9 cellular contexts compared by ENCODE assay signal in the genomic region with DNA sequence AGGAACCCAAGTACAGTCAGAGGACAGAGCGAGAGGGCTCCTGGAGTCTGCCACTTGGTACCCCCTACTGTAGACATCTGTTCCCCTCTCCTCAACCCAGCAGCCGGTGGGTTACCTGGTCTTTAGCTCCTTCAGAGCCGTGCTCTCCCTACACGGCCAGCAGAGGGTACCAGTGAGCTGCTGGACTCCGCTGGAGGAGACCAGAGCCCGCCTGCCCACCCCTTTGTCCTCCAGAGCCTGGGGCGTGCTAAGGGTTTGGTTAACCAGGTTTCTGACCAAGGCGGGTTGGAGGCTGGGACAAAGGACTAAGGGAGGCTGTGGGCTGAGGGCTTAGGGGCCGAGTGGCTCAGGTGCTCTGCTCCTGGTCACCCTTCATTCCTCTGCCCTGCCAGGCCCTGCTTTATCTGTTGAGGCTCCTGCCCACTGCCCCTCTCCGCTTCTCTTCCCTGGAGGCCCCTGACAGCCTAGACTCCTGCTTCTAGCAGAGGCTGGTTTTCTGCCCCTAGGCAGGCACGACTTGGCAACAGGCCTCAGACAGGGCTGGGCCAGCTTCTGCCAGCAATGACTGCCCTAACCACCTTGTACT. TPM values are rescaled to one million over a fixed set of nuclear protein-coding genes. Genes with fewer than 3 reads are reported as not detected.
DNase-seq lines count a peak whose midpoint lies in the region; ATAC-seq, FAIRE-seq and TF ChIP-seq lines count a peak whose summit lies in the region.
"Had no signal": no experiment of that assay in that cellular context is flagged by ENCODE, and none has a peak within 500 bp of the region (broad histone marks: within the 10 kb centered on the region; RNA-seq: fewer than 3 reads in every experiment).

No MANE protein-coding gene starts in this region.

- no peak overlapping the region for H3K4me2 ChIP-seq in astrocyte (ENCODE audit: low read length)

- intact Hi-C loops in spleen (cut with DNase I; ENCODE audit: low total_unique reads), result loop anchor here (5.0 kb wide), 1 partner anchor 34 kb away; no protein-coding TSS in a partner anchor

- no peak overlapping the region for H3K9ac ChIP-seq in astrocyte (ENCODE audit: low read length)

- peaks cover 23% of the 10 kb centered on the region for H4K20me1 ChIP-seq in astrocyte (ENCODE audit: insufficient read depth, low read length)

- no peak for ATAC-seq in GM19452 (IDR thresholded peaks at IDR 0.05; ENCODE audit: unreplicated experiment)
- no peak for ATAC-seq in GM18502 (IDR thresholded peaks at IDR 0.05; ENCODE audit: poor library complexity, unreplicated experiment)

- peaks cover 6% of the 10 kb centered on the region for H3K36me3 Mint-ChIP-seq in astrocyte (ENCODE audit: low read depth, unreplicated experiment)

- H3K9me3 ChIP-seq in astrocyte (ENCODE audit: insufficient read depth, low read depth, low read length) (no peaks in the 10 kb centered on the region), spleen (no peaks in the 10 kb centered on the region)

- no peak overlapping the region for H3K27ac Mint-ChIP-seq in astrocyte (ENCODE audit: unreplicated experiment)

- no peak overlapping the region for H3K4me3 Mint-ChIP-seq in astrocyte (ENCODE audit: unreplicated experiment)

- H3K79me2 ChIP-seq in astrocyte (ENCODE audit: insufficient read depth, low read length), result no peaks in the 10 kb centered on the region

- peaks cover 4% of the 10 kb centered on the region for H3K4me1 ChIP-seq in astrocyte (ENCODE audit: insufficient read depth, low read length)
- H3K4me1 ChIP-seq in spleen, result peaks cover 28 to 54% (median 47%) of the 10 kb centered on the region in 6 donors

- H3K9me3 Mint-ChIP-seq in astrocyte (ENCODE audit: unreplicated experiment), result peaks cover 2% of the 10 kb centered on the region

- no peak overlapping the region for H2AFZ ChIP-seq in astrocyte (ENCODE audit: low read depth, low read length)

- WGBS in spleen, 5 donors, result 20 to 49% (median 24%) methylated on average over 3 to 11 of the region's 11 CpGs

- H3K4me1 Mint-ChIP-seq in astrocyte (ENCODE audit: low read depth, unreplicated experiment), result peaks cover 8% of the 10 kb centered on the region

- no peak for TF ChIP-seq POLR2A in spleen (IDR thresholded peaks at IDR 0.05)

- TF ChIP-seq CTCF in GM12872 (IDR thresholded peaks at IDR 0.05; ENCODE audit: insufficient read depth, low read depth, low read length) (peak; percentile 93), astrocyte (IDR thresholded peaks at IDR 0.05; ENCODE audit: insufficient read depth, low read depth, low read length) (peak; percentile 68), spleen (IDR thresholded peaks at IDR 0.05 in 8 of 11, conservative IDR thresholded peaks at IDR 0.05 in 3 of 11) (peak; percentile 59 to 88 (median 84))

- no peak overlapping the region for H3K4me3 ChIP-seq in astrocyte (ENCODE audit: insufficient read depth, low read depth, low read length)
- no peak overlapping the region for H3K4me3 ChIP-seq in spleen

- H3K27ac ChIP-seq in astrocyte (ENCODE audit: low read depth, low read length), result no peak overlapping the region
- H3K27ac ChIP-seq in spleen, result no peak overlapping the region

- no peak for FAIRE-seq in astrocyte (lab: Jason Lieb, UNC)
- FAIRE-seq: colon had no signal

- DNase-seq in NCI-H1092 (lab: John Stamatoyannopoulos, UW), result peak; percentile 73
- DNase-seq in T-helper 2 cell, result peak in 3 of 5 experiments; percentile 37 to 43 (median 41)
- no peak for DNase-seq in astrocyte (ENCODE audit: low read depth)
- DNase-seq in hypothalamus (lab: John Stamatoyannopoulos, UW), result peak in 29 of 51 donors; percentile 2 to 69 (median 28)
- DNase-seq in spleen, result peak; percentile 89

- H3K27me3 Mint-ChIP-seq in astrocyte (ENCODE audit: low read depth, unreplicated experiment), result peaks cover 55% of the 10 kb centered on the region

- no peaks in the 10 kb centered on the region for H3K36me3 ChIP-seq in astrocyte (ENCODE audit: insufficient read depth, low read length)
- no peaks in the 10 kb centered on the region for H3K36me3 ChIP-seq in spleen

- H3K27me3 ChIP-seq in astrocyte (ENCODE audit: insufficient read depth, low read length) (peaks cover 49% of the 10 kb centered on the region), spleen (replicated peaks in 1 of 7) (peaks cover 0 to 66% (median 16%) of the 10 kb centered on the region in 7 donors)

RNA-seq across cellular contexts. Expression of gene HSD11B2, which starts 2.7 kb away (rescaled TPM):
- total RNA-seq in astrocyte (0.14 TPM in 1 of 2 replicates, not detected in the other), spleen (10 to 100 TPM in 1 of 7 donors, 1 to 10 TPM in 5, under 1 TPM in 1; 0.85 to 18.3 (median 4.7) TPM)
- 1 to 10 TPM; 1.7 to 4.1 (median 2.8) TPM for polyA plus RNA-seq in spleen

RNA-seq across cellular contexts. Expression of gene ZDHHC1, which starts 12.0 kb away (rescaled TPM):
- 3.7 and 4.4 TPM in 2 replicates for total RNA-seq in astrocyte
- total RNA-seq in spleen, result 10 to 100 TPM in 6 of 7 donors, 1 to 10 TPM in 1; 9.5 to 31.2 (median 20.6) TPM
- 1 to 10 TPM; 2.1 to 6.0 (median 2.3) TPM for polyA plus RNA-seq in spleen

RNA-seq across cellular contexts. Expression of gene TPPP3, which starts 34.9 kb away (rescaled TPM):
- total RNA-seq in astrocyte (0.65 and 0.75 TPM in 2 replicates), spleen (10 to 100 TPM in 3 of 7 donors, 1 to 10 TPM in 4; 2.5 to 13.9 (median 9.9) TPM)
- 10 to 100 TPM in 1 of 3 donors, 1 to 10 TPM in 2; 5.6 to 11.4 (median 7.2) TPM for polyA plus RNA-seq in spleen

RNA-seq across cellular contexts. Expression of gene ATP6V0D1, which starts 52.7 kb away (rescaled TPM):
- total RNA-seq in astrocyte (114 TPM in 2 replicates), spleen (100 to 1,000 TPM in 5 of 7 donors, 10 to 100 TPM in 2; 97.5 to 133 (median 114) TPM)
- polyA plus RNA-seq in spleen, result 10 to 100 TPM; 37.3 to 68.6 (median 40.1) TPM

RNA-seq across cellular contexts. Expression of gene AGRP, which starts 55.1 kb away (rescaled TPM):
- total RNA-seq in astrocyte, result not detected in 2 replicates
- total RNA-seq in spleen, result under 1 TPM in 1 of 7 donors, not detected in 6; 0.91 TPM
- polyA plus RNA-seq in spleen, result under 1 TPM; 0.15 to 0.30 (median 0.22) TPM
